20 cellular contexts compared by ENCODE assay signal in the genomic region with DNA sequence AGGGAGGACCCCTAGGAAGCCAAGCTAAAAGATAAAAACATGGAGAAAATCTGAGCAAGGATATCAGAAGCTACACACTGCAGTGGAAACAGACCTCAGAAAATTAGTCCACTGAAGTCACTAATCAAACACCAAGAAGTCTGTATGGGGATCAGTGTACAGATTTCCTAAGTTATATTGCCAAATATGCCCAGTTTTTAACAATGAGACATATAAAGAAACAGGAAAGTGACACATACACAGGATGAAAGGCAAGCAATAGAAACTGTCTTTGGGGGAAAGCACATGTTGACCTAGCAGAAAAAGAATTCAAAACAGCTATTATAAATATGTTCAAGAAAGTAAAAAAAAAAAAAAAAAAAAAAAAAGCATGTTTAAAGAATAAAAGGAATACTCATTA.
"Had no signal": no experiment of that assay in that cellular context is flagged by ENCODE, and none has a peak within 500 bp of the region (broad histone marks: within the 10 kb centered on the region; RNA-seq: fewer than 3 reads in every experiment).

No MANE protein-coding gene starts in this region.

- H3K4me3 ChIP-seq: gastrocnemius medialis, heart left ventricle, hepatocyte, prostate gland, sigmoid colon, stomach, thyroid gland had no signal

- H3K27me3 Mint-ChIP-seq: naive thymus-derived CD8-positive, alpha-beta T cell; type B pancreatic cell had no signal

- H3K27ac ChIP-seq: gastrocnemius medialis, heart left ventricle, hepatocyte, prostate gland, sigmoid colon, stomach, thyroid gland had no signal

- H3K36me3 ChIP-seq: gastrocnemius medialis, heart left ventricle, prostate gland, sigmoid colon, stomach, thyroid gland had no signal

- H3K9me3 Mint-ChIP-seq: stimulated activated effector memory CD8-positive, alpha-beta T cell treated with anti-CD3 and anti-CD28 coated beads, Interleukin-12 subunit alpha, Interleukin-12 subunit beta, amount 100 ng/mL, for 72 hours had no signal

- H3K36me3 Mint-ChIP-seq: naive thymus-derived CD8-positive, alpha-beta T cell; stimulated activated effector memory CD8-positive, alpha-beta T cell treated with anti-CD3 and anti-CD28 coated beads, Interleukin-12 subunit alpha, Interleukin-12 subunit beta, amount 100 ng/mL, for 72 hours; type B pancreatic cell had no signal

- ATAC-seq: gastrocnemius medialis; heart left ventricle; left lobe of liver; naive thymus-derived CD8-positive, alpha-beta T cell; right cardiac atrium; stimulated activated effector memory CD8-positive, alpha-beta T cell treated with anti-CD3 and anti-CD28 coated beads, Interleukin-12 subunit alpha, Interleukin-12 subunit beta, amount 100 ng/mL, for 72 hours had no signal

- DNase-seq: effector memory CD4-positive, alpha-beta T cell; foreskin fibroblast; gastrocnemius medialis; heart left ventricle; kidney; naive thymus-derived CD8-positive, alpha-beta T cell; nephron progenitor cell; nucleus accumbens; right cardiac atrium; sigmoid colon; stimulated activated CD4-positive, alpha-beta T cell treated with anti-CD3 and anti-CD28 coated beads, Interleukin-2, amount 100 ng/mL, for 24 hours; stimulated activated CD4-positive, alpha-beta T cell treated with anti-CD3 and anti-CD28 coated beads, Interleukin-4, amount 100 ng/mL, for 24 hours; stimulated activated naive CD4-positive, alpha-beta T cell treated with Interleukin-2 at 50 U/mL for 16 hours; stomach; thyroid gland had no signal

- H3K4me1 ChIP-seq: gastrocnemius medialis, heart left ventricle, prostate gland, sigmoid colon, stomach, thyroid gland had no signal

- H3K27ac Mint-ChIP-seq: naive thymus-derived CD8-positive, alpha-beta T cell; nephron progenitor cell; stimulated activated effector memory CD8-positive, alpha-beta T cell treated with anti-CD3 and anti-CD28 coated beads, Interleukin-12 subunit alpha, Interleukin-12 subunit beta, amount 100 ng/mL, for 72 hours; type B pancreatic cell had no signal

- H3K4me3 Mint-ChIP-seq: naive thymus-derived CD8-positive, alpha-beta T cell; nephron progenitor cell; stimulated activated effector memory CD8-positive, alpha-beta T cell treated with anti-CD3 and anti-CD28 coated beads, Interleukin-12 subunit alpha, Interleukin-12 subunit beta, amount 100 ng/mL, for 72 hours; type B pancreatic cell had no signal

- H3K9me3 ChIP-seq: gastrocnemius medialis, heart left ventricle, prostate gland, sigmoid colon, thyroid gland had no signal

- H3K4me1 Mint-ChIP-seq: naive thymus-derived CD8-positive, alpha-beta T cell; nephron progenitor cell; stimulated activated effector memory CD8-positive, alpha-beta T cell treated with anti-CD3 and anti-CD28 coated beads, Interleukin-12 subunit alpha, Interleukin-12 subunit beta, amount 100 ng/mL, for 72 hours had no signal

- H3K27me3 ChIP-seq: gastrocnemius medialis, heart left ventricle, hepatocyte, sigmoid colon, stomach, thyroid gland had no signal
